Comparison of ENCODE assay signal across 19 cellular contexts in genomic region chr1:178918955-178919354, GRCh38. TPM values are rescaled to one million over a fixed set of nuclear protein-coding genes. Genes with fewer than 3 reads are reported as not detected.
"Had no signal": no experiment of that assay in that cellular context is flagged by ENCODE, and none has a peak within 500 bp of the region (broad histone marks: within the 10 kb centered on the region; RNA-seq: fewer than 3 reads in every experiment).

No MANE protein-coding gene starts in this region.

- DNase-seq: activated CD4-positive, alpha-beta T cell treated with anti-CD3 and anti-CD28 coated beads for 48 hours; activated CD8-positive, alpha-beta T cell treated with anti-CD3 and anti-CD28 coated beads for 36 hours; activated effector memory CD4-positive, alpha-beta T cell treated with Interleukin-2 at 50 U/mL for 16 hours; activated T-cell treated with anti-CD3 and anti-CD28 coated beads, Interleukin-2, amount 50 U/mL, for 24 hours; dermis blood vessel endothelial cell; effector memory CD4-positive, alpha-beta T cell; lower lobe of right lung; psoas muscle; stimulated activated CD4-positive, alpha-beta T cell treated with anti-CD3 and anti-CD28 coated beads, Interleukin-4, amount 100 ng/mL, for 1 hour; stomach had no signal

- H3K27ac Mint-ChIP-seq: activated CD8-positive, alpha-beta T cell treated with anti-CD3 and anti-CD28 coated beads for 36 hours; activated naive CD4-positive, alpha-beta T cell treated with anti-CD3 and anti-CD28 coated beads, Interleukin-2, amount 50 U/mL, for 24 hours; activated T-cell treated with anti-CD3 and anti-CD28 coated beads, Interleukin-2, amount 50 U/mL, for 24 hours; neural progenitor cell; T-helper 2 cell treated with Interferon-gamma antibody and Interleukin-4, amounts not matched to agents 5 μg/mL and 100 μg/mL, for 36 hours; type B pancreatic cell; WTC11 had no signal

- H3K9me3 ChIP-seq: lower lobe of right lung, psoas muscle, stomach had no signal

- H3K4me3 Mint-ChIP-seq: activated CD8-positive, alpha-beta T cell treated with anti-CD3 and anti-CD28 coated beads for 36 hours; activated naive CD4-positive, alpha-beta T cell treated with anti-CD3 and anti-CD28 coated beads, Interleukin-2, amount 50 U/mL, for 24 hours; activated T-cell treated with anti-CD3 and anti-CD28 coated beads, Interleukin-2, amount 50 U/mL, for 24 hours; neural progenitor cell; T-helper 2 cell treated with Interferon-gamma antibody and Interleukin-4, amounts not matched to agents 5 μg/mL and 100 μg/mL, for 36 hours; type B pancreatic cell; WTC11 had no signal

- H3K4me1 ChIP-seq: lower lobe of right lung, psoas muscle had no signal

- ATAC-seq: activated CD8-positive, alpha-beta T cell treated with anti-CD3 and anti-CD28 coated beads for 36 hours; lower lobe of right lung; psoas muscle; sciatic nerve; WTC11 had no signal

- H3K4me3 ChIP-seq: lower lobe of right lung, neural progenitor cell, psoas muscle, SK-N-MC, smooth muscle cell, stomach had no signal

- H3K27me3 Mint-ChIP-seq: activated CD8-positive, alpha-beta T cell treated with anti-CD3 and anti-CD28 coated beads for 36 hours; activated naive CD4-positive, alpha-beta T cell treated with anti-CD3 and anti-CD28 coated beads, Interleukin-2, amount 50 U/mL, for 24 hours; activated T-cell treated with anti-CD3 and anti-CD28 coated beads, Interleukin-2, amount 50 U/mL, for 24 hours; type B pancreatic cell had no signal

- H3K4me1 Mint-ChIP-seq: activated naive CD4-positive, alpha-beta T cell treated with anti-CD3 and anti-CD28 coated beads, Interleukin-2, amount 50 U/mL, for 24 hours; neural progenitor cell had no signal

- H3K36me3 ChIP-seq: neural progenitor cell had no signal

- H3K27ac ChIP-seq: lower lobe of right lung, psoas muscle, SK-N-MC, stomach had no signal

- H3K9me3 Mint-ChIP-seq: activated naive CD4-positive, alpha-beta T cell treated with anti-CD3 and anti-CD28 coated beads, Interleukin-2, amount 50 U/mL, for 24 hours; activated T-cell treated with anti-CD3 and anti-CD28 coated beads, Interleukin-2, amount 50 U/mL, for 24 hours; neural progenitor cell; T-helper 2 cell treated with Interferon-gamma antibody and Interleukin-4, amounts not matched to agents 5 μg/mL and 100 μg/mL, for 36 hours; WTC11 had no signal

RNA-seq across cellular contexts. Expression of gene ANGPTL1, which starts 48.1 kb away (rescaled TPM):
- total RNA-seq: activated CD8-positive, alpha-beta T cell treated with anti-CD3 and anti-CD28 coated beads for 36 hours; dermis blood vessel endothelial cell; glomerular endothelial cell; WTC11 had no signal
